35 cellular contexts compared by ENCODE assay signal in the genomic region with DNA sequence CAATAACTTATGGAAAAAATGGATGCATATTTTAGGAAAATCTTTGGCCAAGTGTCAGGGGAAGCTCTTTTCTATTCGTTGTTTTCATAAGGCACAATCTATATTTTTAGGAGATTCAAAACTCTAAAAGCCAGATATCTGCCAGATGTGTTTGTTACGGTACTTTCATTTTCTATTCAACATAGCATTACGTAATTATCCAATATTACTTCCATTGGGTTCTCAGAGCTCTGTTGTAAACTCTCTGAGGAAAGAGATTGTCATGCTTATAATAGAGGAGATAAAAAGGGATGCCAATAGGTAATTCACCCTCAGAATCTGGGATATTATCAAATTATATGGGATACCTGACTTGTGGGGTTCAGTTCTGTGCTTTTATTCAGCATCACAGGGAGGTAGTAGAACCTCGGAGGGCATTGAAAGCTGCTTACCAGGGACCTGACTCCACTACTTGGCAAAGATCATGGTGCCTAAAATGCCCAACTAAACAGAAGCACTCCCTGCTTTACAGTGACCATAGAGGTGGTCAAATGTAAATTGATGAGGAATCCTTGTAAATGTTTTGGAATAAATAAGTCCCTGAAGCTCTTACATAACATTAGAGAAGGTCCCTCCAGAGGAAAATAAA. TPM values are rescaled to one million over a fixed set of nuclear protein-coding genes. Genes with fewer than 3 reads are reported as not detected.
"Had no signal": no experiment of that assay in that cellular context is flagged by ENCODE, and none has a peak within 500 bp of the region (broad histone marks: within the 10 kb centered on the region; RNA-seq: fewer than 3 reads in every experiment).

No MANE protein-coding gene starts in this region.

- H3K27me3 ChIP-seq: brain microvascular endothelial cell, esophagus muscularis mucosa, foreskin keratinocyte, gastrocnemius medialis, heart left ventricle had no signal

- H3K4me1 ChIP-seq: esophagus muscularis mucosa, foreskin keratinocyte, gastrocnemius medialis, heart left ventricle had no signal

- H3K4me3 ChIP-seq: coronary artery, dorsolateral prefrontal cortex, esophagus muscularis mucosa, gastrocnemius medialis, heart left ventricle had no signal

- H3K9me3 ChIP-seq: esophagus muscularis mucosa, gastrocnemius medialis, heart left ventricle had no signal

- ATAC-seq: activated CD4-positive, alpha-beta T cell treated with anti-CD3 and anti-CD28 coated beads for 36 hours; activated CD8-positive, alpha-beta memory T cell treated with anti-CD3 and anti-CD28 coated beads, Interleukin-2, amount 10 ng/mL, durations not matched to agents 7 days and 5 days; activated CD8-positive, alpha-beta T cell treated with anti-CD3 and anti-CD28 coated beads, Interleukin-2, amount 10 ng/mL, durations not matched to agents 7 days and 5 days; activated naive CD4-positive, alpha-beta T cell treated with anti-CD3 and anti-CD28 coated beads, Interleukin-2, amount 50 U/mL, for 72 hours; activated T-cell treated with anti-CD3 and anti-CD28 coated beads, Interleukin-2, amount 50 U/mL, for 72 hours; foreskin keratinocyte; gastrocnemius medialis; heart left ventricle had no signal

- DNase-seq: activated CD4-positive, alpha-beta memory T cell treated with anti-CD3 and anti-CD28 coated beads for 36 hours; activated CD4-positive, alpha-beta T cell treated with anti-CD3 and anti-CD28 coated beads for 36 hours; activated CD4-positive, alpha-beta T cell treated with anti-CD3 and anti-CD28 coated beads, Interleukin-2, amount 10 ng/mL, durations not matched to agents 24 days and 14 days; activated CD4-positive, CD25-positive, alpha-beta regulatory T cell; activated CD4-positive, CD25-positive, alpha-beta regulatory T cell treated with anti-CD3 and anti-CD28 coated beads, Interleukin-2, amount 50 U/mL, for 72 hours; activated CD8-positive, alpha-beta memory T cell treated with anti-CD3 and anti-CD28 coated beads, Interleukin-2, amount 10 ng/mL, durations not matched to agents 7 days and 5 days; activated CD8-positive, alpha-beta memory T cell treated with anti-CD3 and anti-CD28 coated beads, Interleukin-2, amount 50 U/mL, for 4 hours; activated CD8-positive, alpha-beta T cell treated with anti-CD3 and anti-CD28 coated beads, Interleukin-2, amount 10 ng/mL, durations not matched to agents 7 days and 5 days; activated gamma-delta T cell; activated naive CD4-positive, alpha-beta T cell; activated naive CD4-positive, alpha-beta T cell treated with anti-CD3 and anti-CD28 coated beads, Interleukin-2, amount 10 ng/mL, durations not matched to agents 7 days and 5 days; activated naive CD8-positive, alpha-beta T cell treated with anti-CD3 and anti-CD28 coated beads, Interleukin-2, amount 10 ng/mL, durations not matched to agents 7 days and 5 days; activated T-cell treated with anti-CD3 and anti-CD28 coated beads, Interleukin-2, amount 50 U/mL, for 1 hour; activated T-cell treated with anti-CD3 and anti-CD28 coated beads, Interleukin-2, amount 50 U/mL, for 72 hours; amniotic stem cell; anterior cingulate cortex; brain microvascular endothelial cell; dorsolateral prefrontal cortex; effector memory CD4-positive, alpha-beta T cell; erythroblast; foreskin keratinocyte; gastrocnemius medialis; glutamatergic neuron; heart left ventricle; T-helper 2 cell; WERI-Rb-1 had no signal

- H3K27ac ChIP-seq: brain microvascular endothelial cell, coronary artery, dorsolateral prefrontal cortex, esophagus muscularis mucosa, foreskin keratinocyte, gastrocnemius medialis, heart left ventricle, WERI-Rb-1 had no signal

- H3K36me3 ChIP-seq: brain microvascular endothelial cell, esophagus muscularis mucosa, gastrocnemius medialis, heart left ventricle, WERI-Rb-1 had no signal

RNA-seq across cellular contexts. Expression of a gene that starts 32.9 kb away (rescaled TPM):
- total RNA-seq: activated CD4-positive, alpha-beta memory T cell treated with anti-CD3 and anti-CD28 coated beads for 36 hours; activated CD4-positive, alpha-beta T cell treated with anti-CD3 and anti-CD28 coated beads for 36 hours; activated CD4-positive, alpha-beta T cell treated with anti-CD3 and anti-CD28 coated beads, Interleukin-2, amount 10 ng/mL, durations not matched to agents 24 days and 14 days; activated CD8-positive, alpha-beta memory T cell treated with anti-CD3 and anti-CD28 coated beads for 36 hours; activated CD8-positive, alpha-beta memory T cell treated with anti-CD3 and anti-CD28 coated beads, Interleukin-2, amount 10 ng/mL, durations not matched to agents 7 days and 5 days; activated CD8-positive, alpha-beta T cell treated with anti-CD3 and anti-CD28 coated beads, Interleukin-2, amount 10 ng/mL, durations not matched to agents 7 days and 5 days; activated naive CD4-positive, alpha-beta T cell treated with anti-CD3 and anti-CD28 coated beads, Interleukin-2, amount 50 U/mL, for 72 hours; activated naive CD8-positive, alpha-beta T cell treated with anti-CD3 and anti-CD28 coated beads, Interleukin-2, amount 10 ng/mL, durations not matched to agents 7 days and 5 days; activated T-cell treated with anti-CD3 and anti-CD28 coated beads, Interleukin-2, amount 50 U/mL, for 72 hours; astrocyte; bronchial epithelial cell; cardiac septum; cerebellum; dorsolateral prefrontal cortex; foreskin keratinocyte; T-helper 1 cell treated with Interleukin-12 subunit alpha and Interleukin-12 subunit beta and Interleukin-4 antibody, amounts not matched to agents 30 ng/mL and 1 ng/mL, for 36 hours had no signal
- polyA plus RNA-seq: foreskin keratinocyte had no signal
